22 cellular contexts compared by ENCODE assay signal in the genomic region with DNA sequence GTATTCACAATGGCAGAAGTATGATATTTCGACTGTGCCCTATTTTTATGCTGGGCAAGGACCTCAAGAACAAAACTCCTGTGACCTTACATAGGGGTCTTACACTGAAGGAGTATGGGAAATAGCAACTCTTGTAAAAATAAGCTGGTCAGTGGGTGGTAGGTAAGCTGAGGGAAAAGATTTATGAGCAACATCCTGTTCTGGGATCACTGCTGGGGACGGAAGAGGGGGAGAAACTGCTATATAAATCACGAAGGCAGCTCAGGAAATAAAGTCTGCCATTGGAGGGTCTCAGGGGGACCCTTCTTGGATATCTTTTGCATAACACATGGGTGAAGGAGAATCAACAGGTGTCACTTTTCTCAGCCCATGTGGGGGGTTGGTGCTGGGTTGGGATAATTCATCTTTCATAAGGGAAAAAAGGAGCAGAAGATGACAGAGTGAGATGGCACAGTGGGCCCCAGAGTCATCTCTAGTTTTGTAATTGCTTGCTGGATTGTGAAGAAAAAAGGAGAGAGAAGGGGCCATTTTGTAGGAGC. TPM values are rescaled to one million over a fixed set of nuclear protein-coding genes. Genes with fewer than 3 reads are reported as not detected.
A peak's percentile ranks its signal among the peaks of the same experiment; 100 is the strongest.
DNase-seq lines count a peak whose midpoint lies in the region; ATAC-seq and TF ChIP-seq lines count a peak whose summit lies in the region.
"Had no signal": no experiment of that assay in that cellular context is flagged by ENCODE, and none has a peak within 500 bp of the region (broad histone marks: within the 10 kb centered on the region; RNA-seq: fewer than 3 reads in every experiment).

No MANE protein-coding gene starts in this region.

- CTCF ChIA-PET in A673 (lab: Charles Lee) = no interaction called here
- CTCF ChIA-PET in HEK293T (lab: Yijun Ruan, JAX) = interaction anchor here (1.0 kb wide), 1 partner anchor 46 kb away, joined by 3 read pairs; no protein-coding TSS in a partner anchor

- TF ChIP-seq CTCF in A673 (conservative IDR thresholded peaks at IDR 0.05; ENCODE audit: low read depth, low read length) = no peak
- no peak for TF ChIP-seq CTCF in astrocyte of the spinal cord (IDR thresholded peaks at IDR 0.05; ENCODE audit: low read depth, low read length)

- no peak overlapping the region for H3K4me3 ChIP-seq in A673 (ENCODE audit: low read depth, low read length, poor library complexity, severe bottlenecking)
- H3K4me3 ChIP-seq in astrocyte of the spinal cord (ENCODE audit: low read depth, low read length) = no peak overlapping the region
- H3K4me3 ChIP-seq: MG63 had no signal

- no peaks in the 10 kb centered on the region for H3K27me3 ChIP-seq in A673 (replicated peaks; ENCODE audit: insufficient read depth, low read depth, low read length, poor library complexity)
- H3K27me3 ChIP-seq: BE2C, MG63 had no signal

- BruUV-seq in A673 (replicated peaks; lab: Mats Ljungman, UMichigan) = no TSS peak

- no peaks in the 10 kb centered on the region for H3K36me3 ChIP-seq in A673 (ENCODE audit: insufficient read depth, low read length, poor library complexity, severe bottlenecking)
- H3K36me3 ChIP-seq: BE2C, MG63 had no signal

- no peak for ATAC-seq in HG02938 (IDR thresholded peaks at IDR 0.05; ENCODE audit: unreplicated experiment)

- H3K27ac ChIP-seq in A673 (ENCODE audit: low read depth, low read length, poor library complexity, severe bottlenecking) = peak overlapping the region; percentile 96
- H3K27ac ChIP-seq: HL-60 had no signal

- intact Hi-C loops in A673 (cut with micrococcal nuclease; ENCODE audit: unreplicated experiment) = loop anchor here (5.0 kb wide), 2 partner anchors 39 to 416 kb away; no protein-coding TSS in a partner anchor

- POLR2A ChIA-PET in A673 (lab: Charles Lee; ENCODE audit: low non-redundant PET) = interaction anchor here (0.6 kb wide), 1 partner anchor 346 kb away, joined by 7 read pairs; no protein-coding TSS in a partner anchor
- POLR2A ChIA-PET in HEK293T (lab: Yijun Ruan, JAX) = interaction anchor here (0.5 to 1.6 kb wide), 3 partner anchors 34 to 41 kb away, joined by 3 to 5 read pairs (median 4); partner anchors contain the start of gene AFF1

- H3K4me1 ChIP-seq in A673 (ENCODE audit: insufficient read depth, low read length, poor library complexity, severe bottlenecking) = peaks cover 87% of the 10 kb centered on the region

- DNase-seq in A673 (ENCODE audit: low spot score) (peak; percentile 92), HEK293T (ENCODE audit: extremely low spot score) (no peak), astrocyte of the spinal cord (ENCODE audit: low read depth, low spot score) (peak; percentile 47), left kidney (ENCODE audit: low read depth, low spot score) (peak; percentile 92), NCI-H2107 (lab: John Stamatoyannopoulos, UW) (no peak), RPMI8226 (no peak), NCI-H446 (lab: John Stamatoyannopoulos, UW) (no peak)
- DNase-seq: 8988T; BE2C; CD4-positive, alpha-beta memory T cell; DMS53; Karpas-422; MG63; NCI-H1092 treated with DMSO at 0.1 percent for 48 hours; NCI-H2081; NCI-H510A; NCI-H748 treated with DMSO at 0.1 percent for 48 hours; OCI-M1; SHP77; SK-N-SH had no signal

- H3K9me3 ChIP-seq in A673 (ENCODE audit: low read depth, low read length, poor library complexity, severe bottlenecking) = no peaks in the 10 kb centered on the region
- H3K9me3 ChIP-seq: BE2C, MG63, SK-N-SH had no signal

- in situ Hi-C loops in astrocyte of the spinal cord (cut with HindIII; ENCODE audit: low sequenced_read_pairs) = no loop called here

TF ChIP-seq in HEK293T, 16 proteins besides CTCF, POLR2A, EP300 and RAD21:
- peak; percentile 78 for TF ChIP-seq PKNOX1 (IDR thresholded peaks at IDR 0.05)
- no peak for TF ChIP-seq TARDBP (IDR thresholded peaks at IDR 0.05)
- no peak for TF ChIP-seq FOXM1 (IDR thresholded peaks at IDR 0.05; ENCODE audit: borderline replicate concordance)
TF ChIP-seq in HEK293T: peak in this region for 1.

RNA-seq across cellular contexts. Expression of gene AFF1, which starts 33.7 kb away (rescaled TPM):
- 60.1 and 65.4 TPM in 2 replicates for total RNA-seq in A673 (2021)

Comparison
In these comparisons a context has a peak if more than half of its experiments do, and no peak if none do; other contexts are left out.
1. DNase-seq: peak in A673 (single experiment), astrocyte of the spinal cord (single experiment) and left kidney (single experiment); none in HEK293T (single experiment), NCI-H2107 (single experiment), RPMI8226 (single experiment) and NCI-H446 (0 of 2).